Comparison of ENCODE assay signal across 23 cellular contexts in the genomic region with DNA sequence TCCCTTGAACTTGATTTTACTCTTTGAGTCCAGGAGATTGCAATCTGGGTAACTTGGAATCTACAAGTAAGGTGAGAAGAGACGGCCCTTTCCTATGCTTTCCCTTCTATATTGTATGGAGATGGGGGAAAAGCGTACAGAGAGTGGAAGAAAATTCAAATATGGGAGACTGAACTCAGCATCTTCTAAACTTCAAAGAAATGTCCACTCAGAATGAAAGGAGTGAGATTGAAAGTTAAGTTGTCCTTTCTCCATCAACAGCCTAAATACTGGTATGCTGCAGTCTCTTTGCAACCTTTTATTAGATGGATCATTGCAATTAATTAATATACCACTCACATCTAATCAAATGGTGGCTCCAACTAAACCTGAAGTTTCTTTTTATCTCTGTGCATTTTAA. TPM values are rescaled to one million over a fixed set of nuclear protein-coding genes. Genes with fewer than 3 reads are reported as not detected.
DNase-seq lines count a peak whose midpoint lies in the region; ATAC-seq, FAIRE-seq and TF ChIP-seq lines count a peak whose summit lies in the region.
"Had no signal": no experiment of that assay in that cellular context is flagged by ENCODE, and none has a peak within 500 bp of the region (broad histone marks: within the 10 kb centered on the region; RNA-seq: fewer than 3 reads in every experiment).

No MANE protein-coding gene starts in this region.

- H3K36me3 Mint-ChIP-seq in mesothelial cell of epicardium (no peaks in the 10 kb centered on the region), natural killer cell (no peaks in the 10 kb centered on the region)
- H3K36me3 Mint-ChIP-seq: CD14-positive monocyte; CD4-positive, alpha-beta memory T cell; CD4-positive, CD25-positive, alpha-beta regulatory T cell; CD8-positive, alpha-beta memory T cell had no signal

- H4K91ac ChIP-seq in trophoblast cell (ENCODE audit: low read depth, low read length): no peak overlapping the region

- no peaks in the 10 kb centered on the region for H3K36me3 ChIP-seq in HEK293 (ENCODE audit: control insufficient read depth in 2 of 2, insufficient read depth in 1 of 2, low read length in 2 of 2)
- H3K36me3 ChIP-seq in GM12878 (ENCODE audit: control insufficient read depth in 2 of 2, insufficient read depth in 2 of 2, low read length in 1 of 2): no peaks in the 10 kb centered on the region
- no peaks in the 10 kb centered on the region for H3K36me3 ChIP-seq in trophoblast cell (ENCODE audit: control insufficient read depth in 1 of 2, insufficient read depth in 2 of 2, low read length in 2 of 2)
- H3K36me3 ChIP-seq in upper lobe of right lung: no peaks in the 10 kb centered on the region
- H3K36me3 ChIP-seq: BE2C, BLaER1 had no signal

- DNase-seq in GM12878 (ENCODE audit: low read depth, low spot score) (no peak), mesothelial cell of epicardium (ENCODE audit: low spot score in 2 of 2, unreplicated experiment in 2 of 2) (no peak), trophoblast cell (no peak), upper lobe of right lung (no peak), HK-2 (ENCODE audit: unreplicated experiment) (no peak), natural killer cell (no peak)
- DNase-seq in stimulated activated CD4-positive, alpha-beta T cell treated with anti-CD3 and anti-CD28 coated beads, Interleukin-4, amount 100 ng/mL, for 24 hours: no peak
- DNase-seq: 8988T; ACHN; BE2C; C1 segment of cervical spinal cord; CD4-positive, alpha-beta memory T cell; CD4-positive, CD25-positive, alpha-beta regulatory T cell; CD8-positive, alpha-beta memory T cell; COR-L47; DMS79 treated with DMSO at 0.1 percent for 48 hours; GF-D8 had no signal

- no peaks in the 10 kb centered on the region for H3K9me3 ChIP-seq in HEK293 (ENCODE audit: control insufficient read depth, insufficient read depth, low read depth, low read length)
- H3K9me3 ChIP-seq in GM12878 (replicated peaks; ENCODE audit: control insufficient read depth, insufficient read depth, low read length): no peaks in the 10 kb centered on the region
- no peaks in the 10 kb centered on the region for H3K9me3 ChIP-seq in trophoblast cell (ENCODE audit: insufficient read depth, low read depth, low read length)
- no peaks in the 10 kb centered on the region for H3K9me3 ChIP-seq in upper lobe of right lung
- H3K9me3 ChIP-seq: BE2C, BLaER1 had no signal

- H3K4me2 ChIP-seq in GM12878 (ENCODE audit: control insufficient read depth, insufficient read depth): no peak overlapping the region
- no peak overlapping the region for H3K4me2 ChIP-seq in trophoblast cell (ENCODE audit: low read length)
- H3K4me2 ChIP-seq: BLaER1 had no signal

- H2AK5ac ChIP-seq in trophoblast cell (ENCODE audit: low read length): no peak overlapping the region

- H3K79me2 ChIP-seq in GM12878 (ENCODE audit: control insufficient read depth, insufficient read depth, low read length): no peaks in the 10 kb centered on the region
- H3K79me2 ChIP-seq in trophoblast cell (ENCODE audit: control insufficient read depth, insufficient read depth, low read length, poor library complexity): no peaks in the 10 kb centered on the region

- H3K23ac ChIP-seq in trophoblast cell (ENCODE audit: low read length): no peak overlapping the region

- CTCF ChIA-PET in HEK293 (lab: Yijun Ruan, JAX) (no interaction called here), GM12878 (lab: Yijun Ruan, JAX) (no interaction called here)

- ATAC-seq in GM12878 (no peak), upper lobe of right lung (no peak), natural killer cell (no peak)

- H3K27me3 ChIP-seq in GM12878 (replicated peaks in 1 of 2; ENCODE audit: control insufficient read depth in 2 of 2, insufficient read depth in 2 of 2, low read length in 1 of 2) (no peaks in the 10 kb centered on the region), trophoblast cell (ENCODE audit: insufficient read depth, low read length) (no peaks in the 10 kb centered on the region), upper lobe of right lung (peaks cover 9% of the 10 kb centered on the region)
- H3K27me3 ChIP-seq: BLaER1 had no signal

- RAD21 ChIA-PET in GM12878 (lab: Charles Lee; ENCODE audit: unreplicated experiment): no interaction called here

- TF ChIP-seq POLR2A in GM12878 (IDR thresholded peaks at IDR 0.05; ENCODE audit: low read depth, low read length): no peak

- no peak overlapping the region for H2BK5ac ChIP-seq in trophoblast cell (ENCODE audit: low read depth, low read length, poor library complexity)

- H2AFZ ChIP-seq in GM12878 (ENCODE audit: control insufficient read depth, low read depth, low read length): no peak overlapping the region
- no peak overlapping the region for H2AFZ ChIP-seq in trophoblast cell (ENCODE audit: insufficient read depth, low read length, poor library complexity)

- WGBS in GM12878 (ENCODE audit: insufficient coverage, insufficient replicate concordance, low lambda C conversion rate, missing lambda C conversion rate): 2% methylated on average over 2 of the region's 2 CpGs
- WGBS in trophoblast cell (ENCODE audit: extremely low coverage, insufficient coverage, insufficient read length): no CpG with 5 or more reads among the region's 2 CpGs

- no peaks in the 10 kb centered on the region for H3K27me3 Mint-ChIP-seq in mesothelial cell of epicardium (ENCODE audit: low read depth)
- peaks cover 39 to 60% of the 10 kb centered on the region in 2 donors for H3K27me3 Mint-ChIP-seq in natural killer cell (ENCODE audit: low read depth in 2 of 2)

- no peak overlapping the region for H3K14ac ChIP-seq in trophoblast cell (ENCODE audit: low read length)

- H3K18ac ChIP-seq in trophoblast cell (ENCODE audit: low read length): no peak overlapping the region

- no peak for FAIRE-seq in GM12878 (lab: Jason Lieb, UNC)
- FAIRE-seq: A204.1, G401.6, GM18507 had no signal

- in situ Hi-C loops in GM12878 (cut with MboI): no loop called here

- POLR2A ChIA-PET in HEK293 (lab: Yijun Ruan, JAX): no interaction called here
- POLR2A ChIA-PET in GM12878 (lab: Charles Lee): no interaction called here

- no peak overlapping the region for H3K4me3 ChIP-seq in HEK293 (ENCODE audit: low read depth, low read length)
- H3K4me3 ChIP-seq in GM12878: no peak overlapping the region
- H3K4me3 ChIP-seq in trophoblast cell (ENCODE audit: low read depth, low read length): no peak overlapping the region
- H3K4me3 ChIP-seq in upper lobe of right lung: no peak overlapping the region
- H3K4me3 ChIP-seq: BLaER1 had no signal

- H3K9me3 Mint-ChIP-seq in mesothelial cell of epicardium: no peaks in the 10 kb centered on the region
- H3K9me3 Mint-ChIP-seq in natural killer cell: no peaks in the 10 kb centered on the region
- H3K9me3 Mint-ChIP-seq: CD14-positive monocyte; CD4-positive, alpha-beta memory T cell; CD8-positive, alpha-beta memory T cell had no signal

- H2BK12ac ChIP-seq in trophoblast cell (ENCODE audit: low read length): no peak overlapping the region

- H4K8ac ChIP-seq in trophoblast cell (ENCODE audit: low read depth, low read length): no peak overlapping the region

- no peak overlapping the region for H3K4me3 Mint-ChIP-seq in mesothelial cell of epicardium
- H3K4me3 Mint-ChIP-seq in natural killer cell: no peak overlapping the region
- H3K4me3 Mint-ChIP-seq: CD14-positive monocyte; CD4-positive, alpha-beta memory T cell; CD4-positive, CD25-positive, alpha-beta regulatory T cell; CD8-positive, alpha-beta memory T cell had no signal

- H3K27ac Mint-ChIP-seq in mesothelial cell of epicardium: peak overlapping the region; percentile 64
- H3K27ac Mint-ChIP-seq in natural killer cell: no peak overlapping the region
- H3K27ac Mint-ChIP-seq: CD14-positive monocyte; CD4-positive, alpha-beta memory T cell; CD4-positive, CD25-positive, alpha-beta regulatory T cell had no signal

- H3K79me1 ChIP-seq in trophoblast cell (ENCODE audit: low read length): no peaks in the 10 kb centered on the region

- H3K9ac ChIP-seq in GM12878 (ENCODE audit: control insufficient read depth, insufficient read depth, low read length) (no peak overlapping the region), trophoblast cell (ENCODE audit: low read length) (no peak overlapping the region)
- H3K9ac ChIP-seq: BLaER1 had no signal

- no peak for TF ChIP-seq CTCF in HEK293 (tag by site-specific recombination; IDR thresholded peaks at IDR 0.05)
- TF ChIP-seq CTCF in GM12878 (IDR thresholded peaks at IDR 0.05 in 2 of 3, conservative IDR thresholded peaks at IDR 0.05 in 1 of 3; ENCODE audit: control insufficient read depth in 2 of 3, extremely low read depth in 1 of 3, insufficient read depth in 1 of 3, low read depth in 3 of 3, low read length in 3 of 3): no peak
- no peak for TF ChIP-seq CTCF in mesothelial cell of epicardium (IDR thresholded peaks at IDR 0.05; ENCODE audit: unreplicated experiment)
- TF ChIP-seq CTCF in upper lobe of right lung (IDR thresholded peaks at IDR 0.05): no peak
- TF ChIP-seq CTCF in natural killer cell (IDR thresholded peaks at IDR 0.05): no peak

- TF ChIP-seq RAD21 in GM12878 (IDR thresholded peaks at IDR 0.05; ENCODE audit: insufficient read depth, low read depth, low read length): no peak

- H4K20me1 ChIP-seq in GM12878 (ENCODE audit: control insufficient read depth, insufficient read depth): no peaks in the 10 kb centered on the region
- H4K20me1 ChIP-seq: BLaER1 had no signal

- no peak overlapping the region for H3K4ac ChIP-seq in trophoblast cell (ENCODE audit: low read depth, low read length)

- H3K4me1 Mint-ChIP-seq in mesothelial cell of epicardium (peaks cover 18% of the 10 kb centered on the region), natural killer cell (no peaks in the 10 kb centered on the region)
- H3K4me1 Mint-ChIP-seq: CD14-positive monocyte; CD4-positive, alpha-beta memory T cell; CD4-positive, CD25-positive, alpha-beta regulatory T cell; CD8-positive, alpha-beta memory T cell had no signal

- H2BK120ac ChIP-seq in trophoblast cell (ENCODE audit: insufficient read depth, low read length, poor library complexity): no peak overlapping the region

- H3K4me1 ChIP-seq in HEK293 (ENCODE audit: control insufficient read depth, insufficient read depth, low read length) (no peaks in the 10 kb centered on the region), GM12878 (ENCODE audit: control insufficient read depth, insufficient read depth, low read length) (no peaks in the 10 kb centered on the region), trophoblast cell (ENCODE audit: control insufficient read depth in 1 of 2, insufficient read depth in 2 of 2, low read length in 2 of 2) (peaks cover 2 to 6% of the 10 kb centered on the region in 2 experiments), upper lobe of right lung (no peaks in the 10 kb centered on the region)
- H3K4me1 ChIP-seq: BE2C, BLaER1 had no signal

- no TSS peak for BruUV-seq in GM12878 (replicated peaks; lab: Mats Ljungman, UMichigan)

- H3K27ac ChIP-seq in HEK293 (ENCODE audit: extremely low read depth, low read depth, low read length) (no peak overlapping the region), GM12878 (ENCODE audit: control insufficient read depth, insufficient read depth) (no peak overlapping the region), trophoblast cell (ENCODE audit: low read depth, low read length) (peak overlapping the region; percentile 24), upper lobe of right lung (no peak overlapping the region)
- H3K27ac ChIP-seq: BLaER1 had no signal

- SMC1A ChIA-PET in GM12878 (lab: Charles Lee; ENCODE audit: uncharacterized antibody, unreplicated experiment): interaction anchor here (1.3 kb wide), 1 partner anchor 11 kb away, joined by 5 read pairs; no protein-coding TSS in a partner anchor

- intact Hi-C loops in GM12878 (cut with micrococcal nuclease; ENCODE audit: unreplicated experiment) (no loop called here), upper lobe of right lung (cut with DNase I) (no loop called here), natural killer cell (cut with micrococcal nuclease) (no loop called here)

- TF ChIP-seq EP300 in GM12878 (IDR thresholded peaks at IDR 0.05; ENCODE audit: borderline replicate concordance in 1 of 2, control insufficient read depth in 1 of 2, low read depth in 2 of 2, low read length in 2 of 2): no peak

- no peak overlapping the region for H4K12ac ChIP-seq in trophoblast cell (ENCODE audit: low read depth, low read length)

RNA-seq across cellular contexts. Expression of gene EXPH5, which starts 6.4 kb away (rescaled TPM):
- 87.4 and 89.2 TPM in 2 replicates for total RNA-seq in GM12878 (2013; cell fraction: nucleolus; rRNA removed)
- total RNA-seq in GM12878 (2014; rRNA removed) (6.6 and 8.5 TPM in 2 replicates), GM12878 (2014; rRNA removed; fragmentation: Illumina TruSeq; extraction: Trizol) (8.1 and 8.3 TPM in 2 replicates), GM12878 (2021) (9.2 and 11.1 TPM in 2 replicates), mesothelial cell of epicardium (27.2 to 30.5 TPM (median 28.2 TPM) in 3 replicates), upper lobe of right lung (30.8 TPM), natural killer cell (1 to 10 TPM; 1.5 to 5.4 (median 2.6) TPM)
- 0.87 TPM for polyA plus RNA-seq in GM12878 (2011; ENCODE audit: low read depth)
- polyA plus RNA-seq in GM12878 (2011; rRNA removed) (8.6 and 10.3 TPM in 2 replicates), GM12878 (2014; fragmentation: Illumina TruSeq; extraction: Trizol) (2.4 and 2.9 TPM in 2 replicates), GM12878 (2014; fragmentation: Nextera tagmentation; extraction: Ambion mirVana) (1 to 10 TPM in 1 of 2 experiments, under 1 TPM in 1; 0.69 to 4.8 TPM), GM12878 (2014; rRNA removed) (2.2 and 2.7 TPM in 2 replicates), GM12878 (2016; fragmentation: Nextera tagmentation; extraction: Ambion mirVana) (1 to 10 TPM; 2.9 to 3.8 TPM)
- 3.0 and 3.2 TPM in 2 replicates for polyA plus RNA-seq in GM12878 (2011; cell fraction: cytosol; rRNA removed)
- 7.6 and 8.6 TPM in 2 replicates for polyA plus RNA-seq in GM12878 (2011; cell fraction: nucleus; rRNA removed)
- 0.80 and 1.3 TPM in 2 replicates for polyA plus RNA-seq in GM12878 (2012)
- 16.3 and 25.9 TPM in 2 replicates for polyA minus RNA-seq in GM12878 (2011; rRNA and poly(A)+ RNA removed)
- polyA minus RNA-seq in GM12878 (2011; cell fraction: cytosol; rRNA and poly(A)+ RNA removed): 5.7 and 6.2 TPM in 2 replicates
- 8.7 and 10.6 TPM in 2 replicates for polyA minus RNA-seq in GM12878 (2011; cell fraction: nucleus; rRNA and poly(A)+ RNA removed)
- polyA plus RNA-seq in trophoblast cell (2013): 15.8 and 16.3 TPM in 2 replicates
